Comparison of ENCODE assay signal across 27 cellular contexts in genomic region chr1:205245096-205245495, GRCh38.
"Had no signal": no experiment of that assay in that cellular context is flagged by ENCODE, and none has a peak within 500 bp of the region (broad histone marks: within the 10 kb centered on the region; RNA-seq: fewer than 3 reads in every experiment).

No MANE protein-coding gene starts in this region.

- H3K27ac Mint-ChIP-seq: activated CD4-positive, alpha-beta memory T cell treated with anti-CD3 and anti-CD28 coated beads for 36 hours; activated CD4-positive, alpha-beta T cell treated with anti-CD3 and anti-CD28 coated beads, Interleukin-2, amount 10 ng/mL, durations not matched to agents 24 days and 14 days; activated T-cell treated with anti-CD3 and anti-CD28 coated beads, Interleukin-2, amount 50 U/mL, for 24 hours; effector memory CD8-positive, alpha-beta T cell; memory B cell; T-helper 1 cell treated with Interleukin-12 subunit alpha and Interleukin-12 subunit beta and Interleukin-4 antibody, amounts not matched to agents 30 μg/mL and 1 μg/mL, for 36 hours had no signal

- FAIRE-seq: kidney, TTC549 had no signal

- H3K9me3 ChIP-seq: vagina had no signal

- H3K4me3 ChIP-seq: coronary artery, vagina had no signal

- H3K27ac ChIP-seq: coronary artery, vagina, VCaP had no signal

- H3K36me3 ChIP-seq: vagina had no signal

- H3K4me3 Mint-ChIP-seq: activated CD4-positive, alpha-beta memory T cell treated with anti-CD3 and anti-CD28 coated beads for 36 hours; activated CD4-positive, alpha-beta T cell treated with anti-CD3 and anti-CD28 coated beads, Interleukin-2, amount 10 ng/mL, durations not matched to agents 24 days and 14 days; activated T-cell treated with anti-CD3 and anti-CD28 coated beads, Interleukin-2, amount 50 U/mL, for 24 hours; effector memory CD8-positive, alpha-beta T cell; memory B cell; naive thymus-derived CD8-positive, alpha-beta T cell; neural crest cell; T-helper 1 cell treated with Interleukin-12 subunit alpha and Interleukin-12 subunit beta and Interleukin-4 antibody, amounts not matched to agents 30 μg/mL and 1 μg/mL, for 36 hours; type B pancreatic cell had no signal

- H3K27me3 ChIP-seq: vagina had no signal

- ATAC-seq: effector memory CD8-positive, alpha-beta T cell; naive thymus-derived CD8-positive, alpha-beta T cell; right cardiac atrium had no signal

- H3K27me3 Mint-ChIP-seq: activated CD4-positive, alpha-beta T cell treated with anti-CD3 and anti-CD28 coated beads, Interleukin-2, amount 10 ng/mL, durations not matched to agents 24 days and 14 days; activated T-cell treated with anti-CD3 and anti-CD28 coated beads, Interleukin-2, amount 50 U/mL, for 24 hours; effector memory CD8-positive, alpha-beta T cell; memory B cell; naive thymus-derived CD8-positive, alpha-beta T cell; type B pancreatic cell had no signal

- H3K36me3 Mint-ChIP-seq: memory B cell had no signal

- DNase-seq: activated CD4-positive, alpha-beta memory T cell treated with anti-CD3 and anti-CD28 coated beads for 36 hours; activated CD4-positive, alpha-beta T cell treated with anti-CD3 and anti-CD28 coated beads, Interleukin-2, amount 10 ng/mL, durations not matched to agents 24 days and 14 days; activated CD8-positive, alpha-beta memory T cell treated with anti-CD3 and anti-CD28 coated beads, Interleukin-2, amount 50 U/mL, for 4 hours; activated T-cell treated with anti-CD3 and anti-CD28 coated beads, Interleukin-2, amount 50 U/mL, for 24 hours; anterior cingulate cortex; cerebellar nuclear complex; effector memory CD8-positive, alpha-beta T cell; erythroblast; hippocampal formation; kidney; naive thymus-derived CD8-positive, alpha-beta T cell; occipital lobe; right cardiac atrium; stimulated activated CD4-positive, alpha-beta T cell treated with anti-CD3 and anti-CD28 coated beads, Interleukin-12 subunit alpha, Interleukin-12 subunit beta, amount 100 ng/mL, for 4 hours; stimulated activated CD4-positive, alpha-beta T cell treated with anti-CD3 and anti-CD28 coated beads, Interleukin-4, amount 100 ng/mL, for 1 hour; stimulated activated naive CD8-positive, alpha-beta T cell treated with anti-CD3 and anti-CD28 coated beads, Interleukin-15, Interleukin-2, amounts not matched to agents 100 U/mL and 50 U/mL, for 24 hours; SW 1271; T-helper 9 cell had no signal

- H3K4me1 Mint-ChIP-seq: memory B cell had no signal

- H3K9me3 Mint-ChIP-seq: activated CD4-positive, alpha-beta memory T cell treated with anti-CD3 and anti-CD28 coated beads for 36 hours; activated CD4-positive, alpha-beta T cell treated with anti-CD3 and anti-CD28 coated beads, Interleukin-2, amount 10 ng/mL, durations not matched to agents 24 days and 14 days; activated naive CD4-positive, alpha-beta T cell treated with anti-CD3 and anti-CD28 coated beads, Interleukin-2, amount 50 U/mL, for 72 hours; activated T-cell treated with anti-CD3 and anti-CD28 coated beads, Interleukin-2, amount 50 U/mL, for 24 hours; effector memory CD8-positive, alpha-beta T cell; memory B cell; naive thymus-derived CD8-positive, alpha-beta T cell; neural crest cell; T-helper 1 cell treated with Interleukin-12 subunit alpha and Interleukin-12 subunit beta and Interleukin-4 antibody, amounts not matched to agents 30 μg/mL and 1 μg/mL, for 36 hours; type B pancreatic cell had no signal
